In the genomic region with DNA sequence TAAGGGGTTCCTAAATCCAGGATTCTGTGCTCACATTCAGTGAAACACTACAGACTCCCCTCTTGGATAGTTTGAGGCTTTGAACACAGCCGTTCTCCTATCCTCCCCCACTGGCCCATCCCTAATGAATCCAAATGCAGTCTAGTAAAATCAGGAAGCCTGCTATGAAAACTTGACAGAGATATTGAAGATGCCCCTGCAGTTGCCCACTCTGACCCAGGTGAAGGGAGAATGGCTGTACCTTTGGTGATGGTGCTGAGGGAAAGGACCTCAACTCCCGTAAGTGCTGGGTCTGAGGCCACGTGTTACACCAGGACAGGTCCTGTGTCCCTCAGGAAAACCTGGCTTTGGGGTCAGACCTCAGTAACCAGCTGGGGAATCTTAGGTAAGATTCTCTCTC, we compare ENCODE assay signal across 27 cellular contexts. TPM values are rescaled to one million over a fixed set of nuclear protein-coding genes. Genes with fewer than 3 reads are reported as not detected.
DNase-seq lines count a peak whose midpoint lies in the region; ATAC-seq, FAIRE-seq and TF ChIP-seq lines count a peak whose summit lies in the region.
"Had no signal": no experiment of that assay in that cellular context is flagged by ENCODE, and none has a peak within 500 bp of the region (broad histone marks: within the 10 kb centered on the region; RNA-seq: fewer than 3 reads in every experiment).

No MANE protein-coding gene starts in this region.

- intact Hi-C loops in CD4-positive, alpha-beta memory T cell (cut with micrococcal nuclease) = no loop called here

- no peak for TF ChIP-seq POLR2A in A549 (IDR thresholded peaks at IDR 0.05; ENCODE audit: low read length)

- peaks cover 5% of the 10 kb centered on the region for H3K79me2 ChIP-seq in ACC112 (ENCODE audit: control insufficient read depth, insufficient read depth, low read length, unreplicated experiment)

- no peak overlapping the region for H3K27ac ChIP-seq in A549
- H3K27ac ChIP-seq in ACC112 (ENCODE audit: low read depth, low read length) = peak overlapping the region; percentile 81
- H3K27ac ChIP-seq in RWPE2 (ENCODE audit: poor library complexity, severe bottlenecking) = peak overlapping the region; percentile 57
- no peak overlapping the region for H3K27ac ChIP-seq in CD4-positive, alpha-beta memory T cell (ENCODE audit: low read depth, low read length)
- H3K27ac ChIP-seq: ovary had no signal

- peaks cover 0 to 2% of the 10 kb centered on the region in 2 donors for H3K27me3 Mint-ChIP-seq in CD4-positive, alpha-beta memory T cell
- H3K27me3 Mint-ChIP-seq: stimulated activated naive CD8-positive, alpha-beta T cell treated with anti-CD3 and anti-CD28 coated beads, Interleukin-15, Interleukin-2, amounts not matched to agents 100 ng/mL and 50 ng/mL, for 24 hours had no signal

- FAIRE-seq in A549 (lab: Jason Lieb, UNC) = no peak
- FAIRE-seq: bronchial epithelial cell, endometrium, GM12891 had no signal

- no peak for TF ChIP-seq EP300 in A549 (IDR thresholded peaks at IDR 0.05)

- H3K9me3 ChIP-seq in A549 (no peaks in the 10 kb centered on the region), RWPE2 (ENCODE audit: severe bottlenecking) (no peaks in the 10 kb centered on the region)
- no peaks in the 10 kb centered on the region for H3K9me3 ChIP-seq in CD4-positive, alpha-beta memory T cell (ENCODE audit: control insufficient read depth in 1 of 2, low read length in 2 of 2)
- H3K9me3 ChIP-seq: adrenal gland, ovary had no signal

- no peak overlapping the region for H3K4me3 ChIP-seq in A549
- no peak overlapping the region for H3K4me3 ChIP-seq in ACC112 (ENCODE audit: low read depth, low read length)
- no peak overlapping the region for H3K4me3 ChIP-seq in RWPE2 (ENCODE audit: severe bottlenecking)
- no peak overlapping the region for H3K4me3 ChIP-seq in CD4-positive, alpha-beta memory T cell (ENCODE audit: low read length in 2 of 2)
- H3K4me3 ChIP-seq: adrenal gland, ovary had no signal

- peaks cover 3 to 16% of the 10 kb centered on the region in 2 donors for H3K36me3 Mint-ChIP-seq in CD4-positive, alpha-beta memory T cell
- H3K36me3 Mint-ChIP-seq: natural killer cell had no signal

- no peaks in the 10 kb centered on the region for H3K27me3 ChIP-seq in ACC112 (ENCODE audit: insufficient read depth, low read length)
- no peaks in the 10 kb centered on the region for H3K27me3 ChIP-seq in RWPE2 (ENCODE audit: insufficient read depth, poor library complexity, severe bottlenecking)
- H3K27me3 ChIP-seq in CD4-positive, alpha-beta memory T cell (ENCODE audit: insufficient read depth, low read length) = no peaks in the 10 kb centered on the region
- H3K27me3 ChIP-seq: adrenal gland, ovary had no signal

- TF ChIP-seq CTCF in A549 (IDR thresholded peaks at IDR 0.05) (no peak), RWPE2 (IDR thresholded peaks at IDR 0.05; ENCODE audit: poor library complexity, severe bottlenecking) (no peak)

- POLR2A ChIA-PET in A549 (lab: Yijun Ruan, JAX) = no interaction called here
- POLR2A ChIA-PET in CD4-positive, alpha-beta memory T cell (lab: Charles Lee; ENCODE audit: partially characterized antibody) = no interaction called here

- no peak overlapping the region for H2AFZ ChIP-seq in ACC112 (ENCODE audit: low read length, unreplicated experiment)

- H3K4me1 ChIP-seq in A549 = peaks cover 12% of the 10 kb centered on the region; the same call in 1 of the 3 replicates
- H3K4me1 ChIP-seq in ACC112 (ENCODE audit: control insufficient read depth, insufficient read depth, low read length, unreplicated experiment) = peaks cover 47% of the 10 kb centered on the region
- peaks cover 15% of the 10 kb centered on the region for H3K4me1 ChIP-seq in RWPE2 (ENCODE audit: insufficient read depth, poor library complexity, severe bottlenecking)
- H3K4me1 ChIP-seq in CD4-positive, alpha-beta memory T cell (ENCODE audit: insufficient read depth, low read length) = peaks cover 3% of the 10 kb centered on the region

- no peak overlapping the region for H3K4me2 ChIP-seq in A549

- no peak for DNase-seq in A549 (ENCODE audit: low read depth in 1 of 2, low spot score in 1 of 2)
- peak; percentile 30 for DNase-seq in RWPE2 (ENCODE audit: low spot score)
- DNase-seq in mesenteric fat pad (ENCODE audit: low spot score) = peak; percentile 20
- DNase-seq in GDM1 (lab: John Stamatoyannopoulos, UW) = no peak
- DNase-seq in CD4-positive, alpha-beta memory T cell = no peak
- DNase-seq: activated CD8-positive, alpha-beta T cell treated with anti-CD3 and anti-CD28 coated beads, Interleukin-2, amount 10 ng/mL, durations not matched to agents 7 days and 5 days; activated gamma-delta T cell; activated T-cell treated with anti-CD3 and anti-CD28 coated beads for 4 hours; CD8-positive, alpha-beta memory T cell; MM.1S; natural killer cell; NCI-H1417 treated with DMSO at 0.1 percent for 48 hours; NCI-H2107; NCI-H524; ovary; trophoblast cell had no signal

- H3K27ac Mint-ChIP-seq in CD4-positive, alpha-beta memory T cell = no peak overlapping the region
- H3K27ac Mint-ChIP-seq: activated CD8-positive, alpha-beta T cell treated with anti-CD3 and anti-CD28 coated beads, Interleukin-2, amount 10 ng/mL, durations not matched to agents 7 days and 5 days; mesothelial cell of epicardium; stimulated activated naive CD8-positive, alpha-beta T cell treated with anti-CD3 and anti-CD28 coated beads, Interleukin-15, Interleukin-2, amounts not matched to agents 100 ng/mL and 50 ng/mL, for 24 hours; T-helper 1 cell treated with Interleukin-12 subunit alpha and Interleukin-12 subunit beta and Interleukin-4 antibody, amounts not matched to agents 30 μg/mL and 1 μg/mL, for 36 hours had no signal

- H3K4me3 Mint-ChIP-seq in CD4-positive, alpha-beta memory T cell = no peak overlapping the region
- H3K4me3 Mint-ChIP-seq: activated CD8-positive, alpha-beta T cell treated with anti-CD3 and anti-CD28 coated beads, Interleukin-2, amount 10 ng/mL, durations not matched to agents 7 days and 5 days; CD8-positive, alpha-beta memory T cell; mesothelial cell of epicardium; natural killer cell; stimulated activated naive CD8-positive, alpha-beta T cell treated with anti-CD3 and anti-CD28 coated beads, Interleukin-15, Interleukin-2, amounts not matched to agents 100 ng/mL and 50 ng/mL, for 24 hours; T-helper 1 cell treated with Interleukin-12 subunit alpha and Interleukin-12 subunit beta and Interleukin-4 antibody, amounts not matched to agents 30 μg/mL and 1 μg/mL, for 36 hours had no signal

- CTCF ChIA-PET in A549 (lab: Yijun Ruan, JAX) = interaction anchor here (0.6 to 1.6 kb wide), 4 partner anchors 13 to 39 kb away, joined by 3 to 4 read pairs (median 3); no protein-coding TSS in a partner anchor
- CTCF ChIA-PET in CD4-positive, alpha-beta memory T cell (lab: Charles Lee; ENCODE audit: partially characterized antibody) = no interaction called here

- ATAC-seq in A549 (peak; percentile 3 to 10; a peak in 2 of 6 replicates), RWPE2 (ENCODE audit: low read depth) (no peak), GM21367 (IDR thresholded peaks at IDR 0.05; ENCODE audit: unreplicated experiment) (no peak)
- ATAC-seq: activated CD8-positive, alpha-beta T cell treated with anti-CD3 and anti-CD28 coated beads, Interleukin-2, amount 10 ng/mL, durations not matched to agents 7 days and 5 days; left lobe of liver; natural killer cell; right cardiac atrium had no signal

- H3K36me3 ChIP-seq in ACC112 (ENCODE audit: insufficient read depth, low read length) (peaks cover 8% of the 10 kb centered on the region), RWPE2 (ENCODE audit: low read depth) (peaks cover 21% of the 10 kb centered on the region)
- H3K36me3 ChIP-seq in CD4-positive, alpha-beta memory T cell (ENCODE audit: insufficient read depth, low read length) = peaks cover 8% of the 10 kb centered on the region
- H3K36me3 ChIP-seq: ovary had no signal

- H3K4me1 Mint-ChIP-seq in CD4-positive, alpha-beta memory T cell = peaks cover 3 to 7% (median 4%) of the 10 kb centered on the region in 4 donors

- H3K9me3 Mint-ChIP-seq in CD4-positive, alpha-beta memory T cell = no peaks in the 10 kb centered on the region
- H3K9me3 Mint-ChIP-seq: CD8-positive, alpha-beta memory T cell; mesothelial cell of epicardium; natural killer cell; stimulated activated naive CD8-positive, alpha-beta T cell treated with anti-CD3 and anti-CD28 coated beads, Interleukin-15, Interleukin-2, amounts not matched to agents 100 ng/mL and 50 ng/mL, for 24 hours; T-helper 1 cell treated with Interleukin-12 subunit alpha and Interleukin-12 subunit beta and Interleukin-4 antibody, amounts not matched to agents 30 μg/mL and 1 μg/mL, for 36 hours had no signal

- WGBS in A549 (ENCODE audit: missing lambda C conversion rate) = 83% methylated on average over 3 of the region's 3 CpGs

- TF ChIP-seq RAD21 in A549 (conservative IDR thresholded peaks at IDR 0.05 in 1 of 2, IDR thresholded peaks at IDR 0.05 in 1 of 2) = no peak

TF ChIP-seq in A549, 52 proteins besides CTCF, POLR2A, EP300 and RAD21 (continues in another document):
- TF ChIP-seq SREBF2 (IDR thresholded peaks at IDR 0.05) (no peak), ESRRA (IDR thresholded peaks at IDR 0.05; ENCODE audit: borderline replicate concordance, low read length) (no peak)
- TF ChIP-seq, protein P1, sequence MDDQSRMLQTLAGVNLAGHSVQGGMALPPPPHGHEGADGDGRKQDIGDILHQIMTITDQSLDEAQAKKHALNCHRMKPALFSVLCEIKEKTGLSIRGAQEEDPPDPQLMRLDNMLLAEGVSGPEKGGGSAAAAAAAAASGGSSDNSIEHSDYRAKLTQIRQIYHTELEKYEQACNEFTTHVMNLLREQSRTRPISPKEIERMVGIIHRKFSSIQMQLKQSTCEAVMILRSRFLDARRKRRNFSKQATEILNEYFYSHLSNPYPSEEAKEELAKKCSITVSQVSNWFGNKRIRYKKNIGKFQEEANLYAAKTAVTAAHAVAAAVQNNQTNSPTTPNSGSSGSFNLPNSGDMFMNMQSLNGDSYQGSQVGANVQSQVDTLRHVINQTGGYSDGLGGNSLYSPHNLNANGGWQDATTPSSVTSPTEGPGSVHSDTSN (IDR thresholded peaks at IDR 0.05) = no peak

RNA-seq across cellular contexts. Expression of a gene that starts 54.4 kb away (rescaled TPM):
- polyA plus RNA-seq in A549 (2011; rRNA removed) (155 and 302 TPM in 2 replicates), A549 (2017; fragmentation: RNase III; extraction: RNeasy Plus Mini Kit Qiagen cat#74134 plus additional on column Dnase treatment) (111 to 118 TPM (median 115 TPM) in 3 replicates)
- polyA plus RNA-seq in A549 (2012; cell fraction: cytosol; rRNA removed) = 73.9 and 101 TPM in 2 replicates
- polyA plus RNA-seq in A549 (2012; cell fraction: nucleus; rRNA removed) = 210 and 337 TPM in 2 replicates
- 321 and 327 TPM in 2 replicates for polyA minus RNA-seq in A549 (2011; rRNA and poly(A)+ RNA removed)
- total RNA-seq in mesenteric fat pad = 205 TPM
- total RNA-seq in CD4-positive, alpha-beta memory T cell = 100 to 1,000 TPM; 289 to 291 TPM
- polyA plus RNA-seq in CD4-positive, alpha-beta memory T cell = 100 to 1,000 TPM; 105 to 149 TPM

RNA-seq across cellular contexts. Expression of a gene that starts 54.7 kb away (rescaled TPM):
- polyA plus RNA-seq in A549 (2011; rRNA removed) (48.2 and 53.1 TPM in 2 replicates), A549 (2017; fragmentation: RNase III; extraction: RNeasy Plus Mini Kit Qiagen cat#74134 plus additional on column Dnase treatment) (40.9 to 46.5 TPM (median 42.7 TPM) in 3 replicates)
- polyA plus RNA-seq in A549 (2012; cell fraction: cytosol; rRNA removed) = 42.1 and 53.3 TPM in 2 replicates
- polyA plus RNA-seq in A549 (2012; cell fraction: nucleus; rRNA removed) = 75.5 and 99.7 TPM in 2 replicates
- polyA minus RNA-seq in A549 (2011; rRNA and poly(A)+ RNA removed) = 53.6 and 67.3 TPM in 2 replicates
- total RNA-seq in mesenteric fat pad = 36.9 TPM
- total RNA-seq in CD4-positive, alpha-beta memory T cell = 10 to 100 TPM; 66.5 to 68.9 TPM
- polyA plus RNA-seq in CD4-positive, alpha-beta memory T cell = 10 to 100 TPM; 37.0 to 70.4 TPM

Comparison
In these comparisons a context has a peak if more than half of its experiments do, and no peak if none do; other contexts are left out.
1. ATAC-seq: peak in A549 (2 of 2); none in RWPE2 (single experiment) and GM21367 (single experiment).
2. DNase-seq: peak in RWPE2 (single experiment) and mesenteric fat pad (single experiment); none in A549 (0 of 2), GDM1 (single experiment) and CD4-positive, alpha-beta memory T cell (0 of 5).
3. H3K27ac ChIP-seq: peak in ACC112 (single experiment) and RWPE2 (single experiment); none in A549 (0 of 2) and CD4-positive, alpha-beta memory T cell (single experiment).